Comparison of ENCODE assay signal across 12 cellular contexts in genomic region chr14:87617079-87617478, GRCh38.
"Had no signal": no experiment of that assay in that cellular context is flagged by ENCODE, and none has a peak within 500 bp of the region (broad histone marks: within the 10 kb centered on the region; RNA-seq: fewer than 3 reads in every experiment).

No MANE protein-coding gene starts in this region.

- ATAC-seq: activated CD8-positive, alpha-beta memory T cell treated with anti-CD3 and anti-CD28 coated beads, Interleukin-2, amount 10 ng/mL, durations not matched to agents 7 days and 5 days; natural killer cell treated with Interleukin-12 subunit alpha and Interleukin-12 subunit beta and Interleukin-15 and Interleukin-18, amount 100 ng/mL, for 72 hours; stimulated activated naive B cell treated with anti-CD40 and anti-IgM and Interleukin-4, amounts not matched to agents 10 μg/mL and 1 μg/mL and 100 μg/mL, for 72 hours had no signal

- H3K27ac Mint-ChIP-seq: activated CD4-positive, alpha-beta memory T cell treated with anti-CD3 and anti-CD28 coated beads, Interleukin-2, amount 10 ng/mL, durations not matched to agents 7 days and 5 days; activated CD8-positive, alpha-beta memory T cell treated with anti-CD3 and anti-CD28 coated beads, Interleukin-2, amount 10 ng/mL, durations not matched to agents 7 days and 5 days; activated naive CD8-positive, alpha-beta T cell; natural killer cell treated with Interleukin-12 subunit alpha and Interleukin-12 subunit beta and Interleukin-15 and Interleukin-18, amount 100 ng/mL, for 72 hours; stimulated activated naive B cell treated with anti-CD40 and anti-IgM and Interleukin-4, amounts not matched to agents 10 μg/mL and 1 μg/mL and 100 μg/mL, for 72 hours had no signal

- H3K36me3 Mint-ChIP-seq: activated CD8-positive, alpha-beta memory T cell treated with anti-CD3 and anti-CD28 coated beads, Interleukin-2, amount 10 ng/mL, durations not matched to agents 7 days and 5 days; stimulated activated naive B cell treated with anti-CD40 and anti-IgM and Interleukin-4, amounts not matched to agents 10 μg/mL and 1 μg/mL and 100 μg/mL, for 72 hours had no signal

- DNase-seq: activated CD4-positive, alpha-beta memory T cell treated with anti-CD3 and anti-CD28 coated beads, Interleukin-2, amount 10 ng/mL, durations not matched to agents 7 days and 5 days; activated CD4-positive, alpha-beta T cell treated with anti-CD3 and anti-CD28 coated beads for 48 hours; activated CD4-positive, CD25-positive, alpha-beta regulatory T cell; activated CD8-positive, alpha-beta memory T cell treated with anti-CD3 and anti-CD28 coated beads, Interleukin-2, amount 10 ng/mL, durations not matched to agents 7 days and 5 days; dermis blood vessel endothelial cell; effector memory CD4-positive, alpha-beta T cell; nucleus accumbens; posterior cingulate gyrus; stimulated activated naive B cell treated with anti-CD40 and anti-IgM and Interleukin-4, amounts not matched to agents 10 μg/mL and 1 μg/mL and 100 μg/mL, for 72 hours had no signal

- H3K4me3 ChIP-seq: thoracic aorta had no signal

- H3K27me3 Mint-ChIP-seq: activated CD4-positive, alpha-beta memory T cell treated with anti-CD3 and anti-CD28 coated beads, Interleukin-2, amount 10 ng/mL, durations not matched to agents 7 days and 5 days; activated CD8-positive, alpha-beta memory T cell treated with anti-CD3 and anti-CD28 coated beads, Interleukin-2, amount 10 ng/mL, durations not matched to agents 7 days and 5 days; natural killer cell treated with Interleukin-12 subunit alpha and Interleukin-12 subunit beta and Interleukin-15 and Interleukin-18, amount 100 ng/mL, for 72 hours had no signal

- H3K27ac ChIP-seq: thoracic aorta had no signal

- H3K9me3 ChIP-seq: thoracic aorta had no signal

- H3K4me1 Mint-ChIP-seq: activated CD4-positive, alpha-beta memory T cell treated with anti-CD3 and anti-CD28 coated beads, Interleukin-2, amount 10 ng/mL, durations not matched to agents 7 days and 5 days; activated CD8-positive, alpha-beta memory T cell treated with anti-CD3 and anti-CD28 coated beads, Interleukin-2, amount 10 ng/mL, durations not matched to agents 7 days and 5 days; stimulated activated naive B cell treated with anti-CD40 and anti-IgM and Interleukin-4, amounts not matched to agents 10 μg/mL and 1 μg/mL and 100 μg/mL, for 72 hours had no signal

- H3K36me3 ChIP-seq: thoracic aorta had no signal

- H3K4me3 Mint-ChIP-seq: activated CD4-positive, alpha-beta memory T cell treated with anti-CD3 and anti-CD28 coated beads, Interleukin-2, amount 10 ng/mL, durations not matched to agents 7 days and 5 days; activated CD8-positive, alpha-beta memory T cell treated with anti-CD3 and anti-CD28 coated beads, Interleukin-2, amount 10 ng/mL, durations not matched to agents 7 days and 5 days; activated naive CD8-positive, alpha-beta T cell; natural killer cell treated with Interleukin-12 subunit alpha and Interleukin-12 subunit beta and Interleukin-15 and Interleukin-18, amount 100 ng/mL, for 72 hours; stimulated activated naive B cell treated with anti-CD40 and anti-IgM and Interleukin-4, amounts not matched to agents 10 μg/mL and 1 μg/mL and 100 μg/mL, for 72 hours had no signal
